Comparison of ENCODE assay signal across 8 cellular contexts in genomic region chr5:150544606-150545219, GRCh38. TPM values are rescaled to one million over a fixed set of nuclear protein-coding genes. Genes with fewer than 3 reads are reported as not detected.
DNase-seq lines count a peak whose midpoint lies in the region; ATAC-seq, FAIRE-seq and TF ChIP-seq lines count a peak whose summit lies in the region.

No MANE protein-coding gene starts in this region.

- CTCF ChIA-PET in A549 (lab: Yijun Ruan, JAX): interaction anchor here (0.6 to 18.8 kb wide), 26 partner anchors 12 to 527 kb away, joined by 3 to 180 read pairs (median 5); no protein-coding TSS in a partner anchor
- CTCF ChIA-PET in activated CD4-positive, alpha-beta memory T cell treated with anti-CD3 and anti-CD28 coated beads, Interleukin-2, amount 10 ng/mL, durations not matched to agents 7 days and 5 days (lab: Charles Lee): interaction anchor here (0.8 to 1.9 kb wide), 8 partner anchors 9 to 113 kb away, joined by 3 to 7 read pairs (median 4); partner anchors contain the start of gene RPS14

- H3K4me2 ChIP-seq in A549: no peak overlapping the region

- H3K4me3 Mint-ChIP-seq in activated CD4-positive, alpha-beta memory T cell treated with anti-CD3 and anti-CD28 coated beads, Interleukin-2, amount 10 ng/mL, durations not matched to agents 7 days and 5 days: no peak overlapping the region
- H3K4me3 Mint-ChIP-seq in effector memory CD8-positive, alpha-beta T cell: no peak overlapping the region

- TF ChIP-seq CTCF in A549 (IDR thresholded peaks at IDR 0.05) (peak; percentile 82), GM13976 (IDR thresholded peaks at IDR 0.05; ENCODE audit: borderline replicate concordance, control extremely low read depth, extremely low read depth, insufficient read depth, missing control alignments) (peak; percentile 89)

- no peaks in the 10 kb centered on the region for H3K4me1 Mint-ChIP-seq in activated CD4-positive, alpha-beta memory T cell treated with anti-CD3 and anti-CD28 coated beads, Interleukin-2, amount 10 ng/mL, durations not matched to agents 7 days and 5 days
- no peaks in the 10 kb centered on the region for H3K4me1 Mint-ChIP-seq in effector memory CD8-positive, alpha-beta T cell (ENCODE audit: low read depth in 2 of 2)

- H3K4me3 ChIP-seq in A549: no peak overlapping the region

- TF ChIP-seq POLR2A in A549 (IDR thresholded peaks at IDR 0.05; ENCODE audit: low read length): no peak

- in situ Hi-C loops in GM13976 (cut with MboI; ENCODE audit: low sequenced_read_pairs, unreplicated experiment): loop anchor here (10.0 kb wide), 1 partner anchor 90 kb away; no protein-coding TSS in a partner anchor

- DNase-seq in A549 (ENCODE audit: low read depth in 1 of 2, low spot score in 1 of 2): peak; percentile 68 to 96
- DNase-seq in GM13976 (ENCODE audit: low spot score): peak; percentile 95
- peak; percentile 16 for DNase-seq in NCI-H510A treated with DMSO at 0.1 percent for 48 hours (lab: John Stamatoyannopoulos, UW)
- DNase-seq in activated CD4-positive, alpha-beta memory T cell treated with anti-CD3 and anti-CD28 coated beads, Interleukin-2, amount 10 ng/mL, durations not matched to agents 7 days and 5 days: peak; percentile 67
- peak; percentile 47 to 55 (median 51) for DNase-seq in effector memory CD8-positive, alpha-beta T cell
- DNase-seq in midbrain (lab: John Stamatoyannopoulos, UW): peak; percentile 72
- peak; percentile 14 to 30 for DNase-seq in stimulated activated CD8-positive, alpha-beta memory T cell treated with anti-CD3 and anti-CD28 coated beads, Interleukin-7, amount 100 ng/mL, for 4 hours (ENCODE audit: low read depth in 2 of 2)

- H3K9me3 ChIP-seq in A549: no peaks in the 10 kb centered on the region

- H3K27ac Mint-ChIP-seq in activated CD4-positive, alpha-beta memory T cell treated with anti-CD3 and anti-CD28 coated beads, Interleukin-2, amount 10 ng/mL, durations not matched to agents 7 days and 5 days: no peak overlapping the region
- H3K27ac Mint-ChIP-seq in effector memory CD8-positive, alpha-beta T cell: no peak overlapping the region

- peak; percentile 88 to 94 for ATAC-seq in A549
- ATAC-seq in HG02884 (IDR thresholded peaks at IDR 0.05; ENCODE audit: unreplicated experiment): peak; percentile 93
- ATAC-seq in effector memory CD8-positive, alpha-beta T cell (replicated peaks): peak; percentile 87

- H3K27ac ChIP-seq in A549: peak overlapping the region in 1 of 2 experiments; percentile 27; a peak in 2 of 6 replicates

- H3K27me3 Mint-ChIP-seq in activated CD4-positive, alpha-beta memory T cell treated with anti-CD3 and anti-CD28 coated beads, Interleukin-2, amount 10 ng/mL, durations not matched to agents 7 days and 5 days: no peaks in the 10 kb centered on the region
- H3K27me3 Mint-ChIP-seq in effector memory CD8-positive, alpha-beta T cell: peaks cover 0 to 11% of the 10 kb centered on the region in 2 donors

- no peak for FAIRE-seq in A549 (lab: Jason Lieb, UNC)

- POLR2A ChIA-PET in A549 (lab: Yijun Ruan, JAX): interaction anchor here (0.6 kb wide), 1 partner anchor 15 kb away, joined by 3 read pairs; no protein-coding TSS in a partner anchor
- POLR2A ChIA-PET in activated CD4-positive, alpha-beta memory T cell treated with anti-CD3 and anti-CD28 coated beads, Interleukin-2, amount 10 ng/mL, durations not matched to agents 7 days and 5 days (lab: Charles Lee): no interaction called here

- peak; percentile 77 to 78 for TF ChIP-seq RAD21 in A549 (conservative IDR thresholded peaks at IDR 0.05 in 1 of 2, IDR thresholded peaks at IDR 0.05 in 1 of 2)

- H3K4me1 ChIP-seq in A549: peaks cover 25% of the 10 kb centered on the region

- H3K9me3 Mint-ChIP-seq in activated CD4-positive, alpha-beta memory T cell treated with anti-CD3 and anti-CD28 coated beads, Interleukin-2, amount 10 ng/mL, durations not matched to agents 7 days and 5 days: no peaks in the 10 kb centered on the region
- no peaks in the 10 kb centered on the region for H3K9me3 Mint-ChIP-seq in effector memory CD8-positive, alpha-beta T cell

- WGBS in A549 (ENCODE audit: missing lambda C conversion rate): 44% methylated on average over 5 of the region's 8 CpGs

- TF ChIP-seq EP300 in A549 (IDR thresholded peaks at IDR 0.05): no peak

- H3K36me3 Mint-ChIP-seq in activated CD4-positive, alpha-beta memory T cell treated with anti-CD3 and anti-CD28 coated beads, Interleukin-2, amount 10 ng/mL, durations not matched to agents 7 days and 5 days (ENCODE audit: low read depth): no peaks in the 10 kb centered on the region
- peaks cover 8% of the 10 kb centered on the region for H3K36me3 Mint-ChIP-seq in effector memory CD8-positive, alpha-beta T cell (ENCODE audit: insufficient read depth)

TF ChIP-seq in A549, 52 proteins besides CTCF, POLR2A, EP300 and RAD21:
- no peak for TF ChIP-seq GATA3 (IDR thresholded peaks at IDR 0.05; ENCODE audit: borderline replicate concordance)
- TF ChIP-seq SMC3 (IDR thresholded peaks at IDR 0.05): peak; percentile 82

RNA-seq across cellular contexts. Expression of gene NDST1, which starts 36.8 kb away (rescaled TPM):
- polyA plus RNA-seq in A549 (2011; rRNA removed): 24.4 and 27.7 TPM in 2 replicates
- polyA plus RNA-seq in A549 (2012; cell fraction: cytosol; rRNA removed): 28.2 and 45.6 TPM in 2 replicates
- 70.2 and 91.2 TPM in 2 replicates for polyA plus RNA-seq in A549 (2012; cell fraction: nucleus; rRNA removed)
- polyA plus RNA-seq in A549 (2017; fragmentation: RNase III; extraction: RNeasy Plus Mini Kit Qiagen cat#74134 plus additional on column Dnase treatment): 50.8 to 59.7 TPM (median 55.8 TPM) in 3 replicates
- 37.2 and 50.7 TPM in 2 replicates for polyA minus RNA-seq in A549 (2011; rRNA and poly(A)+ RNA removed)
- under 1 TPM; 0.13 to 0.18 TPM for total RNA-seq in activated CD4-positive, alpha-beta memory T cell treated with anti-CD3 and anti-CD28 coated beads, Interleukin-2, amount 10 ng/mL, durations not matched to agents 7 days and 5 days

Comparison
In these comparisons a context has a peak if more than half of its experiments do, and no peak if none do; other contexts are left out.
1. DNase-seq: peak in every context shown above with its lines; median percentile 95 in GM13976; 82 in A549; 72 in midbrain; 67 in activated CD4-positive, alpha-beta memory T cell treated with anti-CD3 and anti-CD28 coated beads, Interleukin-2, amount 10 ng/mL, durations not matched to agents 7 days and 5 days; 51 in effector memory CD8-positive, alpha-beta T cell; 22 in stimulated activated CD8-positive, alpha-beta memory T cell treated with anti-CD3 and anti-CD28 coated beads, Interleukin-7, amount 100 ng/mL, for 4 hours; 16 in NCI-H510A treated with DMSO at 0.1 percent for 48 hours.